In the genomic region with DNA sequence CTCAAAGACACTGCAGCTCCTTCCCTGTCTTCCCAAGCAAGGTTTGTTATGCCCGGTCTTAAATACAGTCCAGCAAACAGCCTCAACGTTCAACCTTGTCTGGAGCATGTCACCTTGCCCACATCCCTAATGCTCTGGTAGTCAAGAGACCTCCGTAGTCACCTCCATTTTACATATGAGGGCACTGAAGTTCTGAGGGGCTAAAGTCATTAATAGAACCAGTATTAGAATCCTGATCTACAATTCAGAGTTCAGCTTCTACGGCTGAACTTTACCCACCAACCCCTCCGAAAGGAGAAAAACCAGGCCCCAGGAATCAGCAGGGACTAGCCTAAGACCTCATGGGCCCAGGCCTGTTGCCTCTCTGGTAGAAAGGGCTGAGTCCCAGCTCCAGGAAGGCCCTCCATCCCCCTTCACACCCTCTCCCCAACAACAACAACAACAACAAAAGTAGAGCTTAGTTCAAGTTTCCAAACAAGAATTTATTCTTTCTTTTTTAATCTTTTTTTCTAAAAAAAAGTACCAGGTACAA, we compare ENCODE assay signal across 8 cellular contexts. TPM values are rescaled to one million over a fixed set of nuclear protein-coding genes. Genes with fewer than 3 reads are reported as not detected.
DNase-seq lines count a peak whose midpoint lies in the region; ATAC-seq and TF ChIP-seq lines count a peak whose summit lies in the region.

No MANE protein-coding gene starts in this region.

- peak overlapping the region; percentile 87 for H3K4me3 ChIP-seq in GM12875 (ENCODE audit: low read depth, low read length)
- H3K4me3 ChIP-seq in WI38 (ENCODE audit: low read depth, low read length) = peak overlapping the region; percentile 88
- H3K4me3 ChIP-seq in fibroblast of the aortic adventitia (ENCODE audit: low read depth, low read length) = peak overlapping the region; percentile 63
- peak overlapping the region in 3 of 4 donors; percentile 48 to 85 (median 80) for H3K4me3 ChIP-seq in sigmoid colon

- H3K27ac ChIP-seq in sigmoid colon = peak overlapping the region; percentile 78 to 95 (median 88)

- TF ChIP-seq POLR2A in sigmoid colon (IDR thresholded peaks at IDR 0.05) = no peak

- H3K9me3 ChIP-seq in sigmoid colon = no peaks in the 10 kb centered on the region

- peaks cover 35 to 73% (median 52%) of the 10 kb centered on the region in 4 donors for H3K36me3 ChIP-seq in sigmoid colon

- H3K4me1 ChIP-seq in sigmoid colon = peaks cover 0 to 28% (median 23%) of the 10 kb centered on the region in 4 donors

- TF ChIP-seq EP300 in sigmoid colon (IDR thresholded peaks at IDR 0.05) = no peak

- WGBS in sigmoid colon, 2 donors = 43 to 47% methylated on average over 5 of the region's 5 CpGs

- TF ChIP-seq CTCF in GM12875 (IDR thresholded peaks at IDR 0.05; ENCODE audit: borderline replicate concordance, insufficient read depth, low read depth, low read length) (no peak), WI38 (IDR thresholded peaks at IDR 0.05; ENCODE audit: low read depth, low read length) (no peak), fibroblast of the aortic adventitia (IDR thresholded peaks at IDR 0.05; ENCODE audit: insufficient read depth, low read length) (no peak), sigmoid colon (IDR thresholded peaks at IDR 0.05) (no peak)

- DNase-seq in fibroblast of the aortic adventitia (ENCODE audit: low read depth) (no peak), sigmoid colon (peak; percentile 34), nucleus accumbens (lab: John Stamatoyannopoulos, UW) (no peak)

- H3K27me3 ChIP-seq in sigmoid colon = no peaks in the 10 kb centered on the region

- no peak for ATAC-seq in GM21367 (IDR thresholded peaks at IDR 0.05; ENCODE audit: unreplicated experiment)
- ATAC-seq in GM18519 (IDR thresholded peaks at IDR 0.05; ENCODE audit: low FRiP score, unreplicated experiment) = no peak
- no peak for ATAC-seq in HG02798 (IDR thresholded peaks at IDR 0.05; ENCODE audit: poor library complexity, unreplicated experiment)

- intact Hi-C loops in sigmoid colon (cut with DNase I) = loop anchor here (1.0 to 2.0 kb wide), 2 partner anchors 8 to 23 kb away; no protein-coding TSS in a partner anchor

RNA-seq across cellular contexts. Expression of a gene that starts 0.8 kb away (rescaled TPM):
- total RNA-seq in fibroblast of the aortic adventitia (ENCODE audit: low replicate concordance) (65.3 and 109 TPM in 2 replicates), sigmoid colon (100 to 1,000 TPM in 3 of 4 donors, 10 to 100 TPM in 1; 87.2 to 144 (median 116) TPM)
- polyA plus RNA-seq in sigmoid colon = 100 to 1,000 TPM; 136 to 145 (median 143) TPM

RNA-seq across cellular contexts. Expression of a gene that starts 7.3 kb away (rescaled TPM):
- total RNA-seq in fibroblast of the aortic adventitia (ENCODE audit: low replicate concordance) (8.9 and 12.1 TPM in 2 replicates), sigmoid colon (10 to 100 TPM in 1 of 4 donors, 1 to 10 TPM in 3; 5.9 to 13.6 (median 9.1) TPM)
- polyA plus RNA-seq in sigmoid colon = 10 to 100 TPM in 2 of 3 donors, 1 to 10 TPM in 1; 3.0 to 23.5 (median 10.9) TPM

RNA-seq across cellular contexts. Expression of a gene that starts 11.9 kb away (rescaled TPM):
- total RNA-seq in fibroblast of the aortic adventitia (ENCODE audit: low replicate concordance) = 14.1 and 22.1 TPM in 2 replicates
- total RNA-seq in sigmoid colon = 10 to 100 TPM; 10.5 to 22.5 (median 19.1) TPM
- 10 to 100 TPM; 17.4 to 27.3 (median 25.4) TPM for polyA plus RNA-seq in sigmoid colon

RNA-seq across cellular contexts. Expression of a gene that starts 24.0 kb away (rescaled TPM):
- 16.2 and 32.2 TPM in 2 replicates for total RNA-seq in fibroblast of the aortic adventitia (ENCODE audit: low replicate concordance)
- total RNA-seq in sigmoid colon = 10 to 100 TPM in 3 of 4 donors, 1 to 10 TPM in 1; 3.2 to 17.0 (median 12.9) TPM
- 10 to 100 TPM in 1 of 3 donors, 1 to 10 TPM in 2; 4.4 to 24.0 (median 5.4) TPM for polyA plus RNA-seq in sigmoid colon

RNA-seq across cellular contexts. Expression of a gene that starts 31.3 kb away (rescaled TPM):
- total RNA-seq in fibroblast of the aortic adventitia (ENCODE audit: low replicate concordance) = 203 and 210 TPM in 2 replicates
- 100 to 1,000 TPM; 107 to 129 (median 115) TPM for total RNA-seq in sigmoid colon
- 100 to 1,000 TPM in 1 of 3 donors, 10 to 100 TPM in 2; 50.5 to 128 (median 62.2) TPM for polyA plus RNA-seq in sigmoid colon
